26 cellular contexts compared by ENCODE assay signal in the genomic region with DNA sequence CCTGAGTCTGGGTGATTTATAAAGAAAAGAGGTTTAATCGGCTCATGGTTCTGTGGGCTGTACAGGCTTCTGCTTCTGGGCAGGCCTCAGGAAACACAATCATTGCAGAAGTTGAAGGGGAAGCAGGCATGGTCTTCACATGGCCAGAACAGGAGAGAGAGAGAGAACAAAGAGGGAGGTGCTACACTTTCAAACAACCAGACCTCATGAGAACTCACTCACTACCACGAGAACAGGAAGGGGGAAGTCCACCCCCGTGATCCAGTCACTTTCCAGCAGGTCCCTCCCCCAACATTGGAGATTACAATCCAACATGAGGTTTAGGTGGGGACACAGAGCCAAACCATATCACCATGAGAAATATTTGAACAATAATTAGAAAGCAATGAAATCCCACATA.
DNase-seq lines count a peak whose midpoint lies in the region; ATAC-seq and TF ChIP-seq lines count a peak whose summit lies in the region.
"Had no signal": no experiment of that assay in that cellular context is flagged by ENCODE, and none has a peak within 500 bp of the region (broad histone marks: within the 10 kb centered on the region; RNA-seq: fewer than 3 reads in every experiment).

No MANE protein-coding gene starts in this region.

- DNase-seq in HL-60 (ENCODE audit: low read depth in 1 of 2, low spot score in 1 of 2) (peak; percentile 26 to 33), MV-4-11 (lab: John Stamatoyannopoulos, UW) (peak; percentile 14), UCSD-AML1 (lab: John Stamatoyannopoulos, UW; ENCODE audit: unreplicated experiment) (peak; percentile 13), sciatic nerve (ENCODE audit: low spot score) (no peak), 8988T (no peak), endothelial cell (ENCODE audit: low spot score) (no peak), NCI-H69 (lab: John Stamatoyannopoulos, UW) (no peak), COLO829 (ENCODE audit: low spot score) (no peak)
- DNase-seq: AML-193; CD4-positive, alpha-beta memory T cell; DMS 273 treated with DMSO at 0.1 percent for 48 hours; DMS79 treated with DMSO at 0.1 percent for 48 hours; GF-D8; GOT3; HFFc6; NCI-H1417; NCI-H1694; NCI-H2081; NCI-H2227 treated with DMSO at 0.1 percent for 48 hours; NCI-H526 treated with DMSO at 0.1 percent for 48 hours; PC-3; T-cell had no signal

- TF ChIP-seq CTCF in HL-60 (IDR thresholded peaks at IDR 0.05; ENCODE audit: insufficient read depth, low read length) (no peak), endothelial cell (IDR thresholded peaks at IDR 0.05; ENCODE audit: unreplicated experiment) (no peak)

- no peaks in the 10 kb centered on the region for H3K36me3 Mint-ChIP-seq in endothelial cell (ENCODE audit: low read depth, unreplicated experiment)
- H3K36me3 Mint-ChIP-seq: CD4-positive, alpha-beta memory T cell had no signal

- peak; percentile 22 for ATAC-seq in sciatic nerve
- ATAC-seq: A549, PC-3, T-cell had no signal

- no peak overlapping the region for H3K4me3 Mint-ChIP-seq in endothelial cell (ENCODE audit: unreplicated experiment)
- H3K4me3 Mint-ChIP-seq: CD4-positive, alpha-beta memory T cell; HFFc6; T-cell had no signal

- no peak overlapping the region; the same call in 1 of the 2 replicates for H3K27ac ChIP-seq in HL-60 (replicated peaks)
- H3K27ac ChIP-seq: A549, KMS-11 had no signal

- H3K4me1 Mint-ChIP-seq in endothelial cell (ENCODE audit: unreplicated experiment) = no peaks in the 10 kb centered on the region
- H3K4me1 Mint-ChIP-seq: CD4-positive, alpha-beta memory T cell had no signal

- H3K9me3 Mint-ChIP-seq in endothelial cell (ENCODE audit: unreplicated experiment) = no peaks in the 10 kb centered on the region
- H3K9me3 Mint-ChIP-seq: HFFc6 had no signal

- no peak overlapping the region for H3K4me3 ChIP-seq in HL-60 (replicated peaks; ENCODE audit: insufficient read depth, low read length)
- H3K4me3 ChIP-seq: A549; BLaER1 treated with 17β-estradiol and CSF1 and Interleukin-3, amounts not matched to agents 10 nM and 100 nM; HAP-1 had no signal

- H3K27me3 ChIP-seq in HL-60 (ENCODE audit: insufficient read depth, poor library complexity, severe bottlenecking) = no peaks in the 10 kb centered on the region
- H3K27me3 ChIP-seq: BLaER1 treated with 17β-estradiol and CSF1 and Interleukin-3, amounts not matched to agents 10 nM and 100 nM had no signal

- no peak overlapping the region for H3K27ac Mint-ChIP-seq in endothelial cell (ENCODE audit: unreplicated experiment)
- H3K27ac Mint-ChIP-seq: CD4-positive, alpha-beta memory T cell; HFFc6; T-cell had no signal

- no peaks in the 10 kb centered on the region for H3K27me3 Mint-ChIP-seq in endothelial cell (ENCODE audit: unreplicated experiment)
- H3K27me3 Mint-ChIP-seq: T-cell had no signal

- intact Hi-C loops in sciatic nerve (cut with DNase I) = no loop called here

Comparison
In these comparisons a context has a peak if more than half of its experiments do, and no peak if none do; other contexts are left out.
1. DNase-seq: peak in HL-60 (2 of 2), MV-4-11 (single experiment) and UCSD-AML1 (single experiment); none in sciatic nerve (single experiment), 8988T (single experiment), endothelial cell (single experiment), NCI-H69 (single experiment) and COLO829 (single experiment).